In the genomic region with DNA sequence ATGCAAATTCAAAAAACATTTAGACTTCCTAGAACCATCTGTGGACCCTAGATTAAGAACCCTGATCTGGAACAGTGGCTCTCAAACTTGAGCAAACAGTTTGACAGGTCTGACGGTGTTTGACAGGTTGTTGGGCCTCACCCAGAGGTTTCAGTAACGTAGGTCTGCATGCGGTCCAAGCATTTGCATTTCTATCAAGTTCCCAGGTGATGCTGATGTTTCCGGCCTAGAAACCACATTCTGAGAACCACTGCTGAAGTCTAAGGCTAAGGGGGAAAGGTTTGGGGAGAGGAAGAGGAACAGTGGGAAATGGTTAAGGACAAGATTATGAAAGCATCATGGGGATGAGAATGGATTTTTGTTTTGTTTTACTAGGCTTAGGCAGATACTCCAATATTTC, we compare ENCODE assay signal across 8 cellular contexts. TPM values are rescaled to one million over a fixed set of nuclear protein-coding genes. Genes with fewer than 3 reads are reported as not detected.
A peak's percentile ranks its signal among the peaks of the same experiment; 100 is the strongest.
DNase-seq lines count a peak whose midpoint lies in the region; ATAC-seq lines count a peak whose summit lies in the region.

No MANE protein-coding gene starts in this region.

- peaks cover 0 to 49% (median 0%) of the 10 kb centered on the region in 3 donors for H3K36me3 Mint-ChIP-seq in naive thymus-derived CD8-positive, alpha-beta T cell

- H3K4me1 Mint-ChIP-seq in naive thymus-derived CD8-positive, alpha-beta T cell, result peaks cover 40 to 64% (median 58%) of the 10 kb centered on the region in 4 donors

- H3K27ac ChIP-seq in aorta (ENCODE audit: low read depth in 1 of 2, low read length in 2 of 2), result no peak overlapping the region

- POLR2A ChIA-PET in naive thymus-derived CD8-positive, alpha-beta T cell (lab: Charles Lee), result interaction anchor here (0.8 to 1.9 kb wide), 5 partner anchors 10 to 242 kb away, joined by 3 to 8 read pairs (median 3); a partner anchor contains a TSS

- intact Hi-C loops in aorta (cut with DNase I), result loop anchor here (5.0 kb wide), 2 partner anchors 197 to 242 kb away; no protein-coding TSS in a partner anchor

- WGBS in aorta, 2 donors, result 78 to 80% methylated on average over 4 of the region's 4 CpGs

- peak in 5 of 10 donors; percentile 17 to 46 (median 34) for DNase-seq in naive thymus-derived CD8-positive, alpha-beta T cell
- DNase-seq in aorta (no peak), DMS79 treated with DMSO at 0.1 percent for 48 hours (lab: John Stamatoyannopoulos, UW) (no peak), NOMO-1 (lab: John Stamatoyannopoulos, UW; ENCODE audit: unreplicated experiment in 2 of 2) (no peak), MV-4-11 (lab: John Stamatoyannopoulos, UW) (no peak)

- no peaks in the 10 kb centered on the region for H3K9me3 ChIP-seq in aorta (ENCODE audit: control insufficient read depth, low read length)

- H3K4me3 ChIP-seq in aorta (ENCODE audit: low read length in 2 of 2), result no peak overlapping the region

- no peaks in the 10 kb centered on the region for H3K27me3 ChIP-seq in aorta (ENCODE audit: control insufficient read depth in 1 of 2, insufficient read depth in 2 of 2, low read length in 1 of 2)

- no peaks in the 10 kb centered on the region for H3K36me3 ChIP-seq in aorta (ENCODE audit: control insufficient read depth in 1 of 2, insufficient read depth in 2 of 2, low read length in 1 of 2)

- peak; percentile 70 for ATAC-seq in GM18870 (IDR thresholded peaks at IDR 0.05; ENCODE audit: unreplicated experiment)
- peak; percentile 91 for ATAC-seq in GM21737 (IDR thresholded peaks at IDR 0.05; ENCODE audit: unreplicated experiment)
- peak; percentile 52 for ATAC-seq in HG03575 (IDR thresholded peaks at IDR 0.05; ENCODE audit: extremely low read depth, insufficient number of reproducible peaks, low FRiP score, unreplicated experiment)
- peak; percentile 23 to 70 for ATAC-seq in naive thymus-derived CD8-positive, alpha-beta T cell
- no peak for ATAC-seq in aorta (ENCODE audit: low FRiP score)

- H3K4me1 ChIP-seq in aorta (ENCODE audit: control insufficient read depth in 1 of 2, insufficient read depth in 2 of 2, low read length in 2 of 2), result no peaks in the 10 kb centered on the region

- peak overlapping the region in 9 of 10 donors; percentile 36 to 87 (median 67) for H3K27ac Mint-ChIP-seq in naive thymus-derived CD8-positive, alpha-beta T cell

- H3K4me3 Mint-ChIP-seq in naive thymus-derived CD8-positive, alpha-beta T cell, result peak overlapping the region in 6 of 10 donors; percentile 5 to 53 (median 10)

- no peaks in the 10 kb centered on the region for H3K9me3 Mint-ChIP-seq in naive thymus-derived CD8-positive, alpha-beta T cell

- no peaks in the 10 kb centered on the region for H3K27me3 Mint-ChIP-seq in naive thymus-derived CD8-positive, alpha-beta T cell

RNA-seq across cellular contexts. Expression of a gene that starts 48.6 kb away (rescaled TPM):
- 100 to 1,000 TPM; 243 to 272 TPM for total RNA-seq in naive thymus-derived CD8-positive, alpha-beta T cell
- polyA plus RNA-seq in naive thymus-derived CD8-positive, alpha-beta T cell, result 10 to 100 TPM; 10.0 to 23.1 (median 10.7) TPM
- total RNA-seq in aorta, result 100 to 1,000 TPM; 104 to 141 TPM
- polyA plus RNA-seq in aorta, result 10 to 100 TPM in 1 of 2 donors, 1 to 10 TPM in 1; 4.8 to 11.0 TPM
